In the genomic region with DNA sequence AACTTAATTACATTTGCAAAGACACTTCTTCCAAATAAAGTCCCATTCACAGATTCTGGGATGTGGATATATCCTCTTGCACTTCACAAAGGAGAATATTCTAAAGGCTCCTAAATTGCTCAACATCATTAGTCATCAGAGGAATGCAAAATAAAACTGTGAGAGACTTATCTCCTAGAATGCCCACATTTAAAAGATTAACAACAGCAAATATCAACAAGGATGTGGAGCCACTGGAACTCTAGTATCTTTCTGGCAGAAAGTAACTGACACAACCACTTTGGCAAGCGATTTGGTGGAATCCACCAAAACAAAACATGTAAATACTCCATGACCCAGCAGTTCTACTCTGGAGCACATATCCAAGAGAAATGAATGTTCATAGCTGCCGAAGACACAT, we compare ENCODE assay signal across 28 cellular contexts. TPM values are rescaled to one million over a fixed set of nuclear protein-coding genes. Genes with fewer than 3 reads are reported as not detected.
A peak's percentile ranks its signal among the peaks of the same experiment; 100 is the strongest.
DNase-seq lines count a peak whose midpoint lies in the region; ATAC-seq, FAIRE-seq and TF ChIP-seq lines count a peak whose summit lies in the region.
"Had no signal": no experiment of that assay in that cellular context is flagged by ENCODE, and none has a peak within 500 bp of the region (broad histone marks: within the 10 kb centered on the region; RNA-seq: fewer than 3 reads in every experiment).

No MANE protein-coding gene starts in this region.

- no TSS peak for BruUV-seq in K562 (replicated peaks; lab: Mats Ljungman, UMichigan)

- no peaks in the 10 kb centered on the region for H3K36me3 ChIP-seq in K562 (ENCODE audit: control insufficient read depth, insufficient read depth, low read length)
- H3K36me3 ChIP-seq: esophagus squamous epithelium, prostate gland, thyroid gland had no signal

- no peaks in the 10 kb centered on the region for H4K20me1 ChIP-seq in K562 (replicated peaks; ENCODE audit: control insufficient read depth, insufficient read depth, low read length)

- H3K9me1 ChIP-seq in K562 (ENCODE audit: control insufficient read depth, insufficient read depth, low read length) = no peaks in the 10 kb centered on the region

- TF ChIP-seq RAD21 in K562 (CRISPR knock-in tag; conservative IDR thresholded peaks at IDR 0.05 in 1 of 2, IDR thresholded peaks at IDR 0.05 in 1 of 2) = no peak

- in situ Hi-C loops in K562 (cut with MboI) = no loop called here

- intact Hi-C loops in K562 (cut with micrococcal nuclease) (no loop called here), left cardiac atrium (cut with DNase I) (no loop called here)

- no peak for TF ChIP-seq EP300 in K562 (IDR thresholded peaks at IDR 0.05; ENCODE audit: low read length)

- POLR2A ChIA-PET in K562 (lab: Yijun Ruan, JAX) = no interaction called here

- ATAC-seq in K562 (no peak), GM21619 (IDR thresholded peaks at IDR 0.05; ENCODE audit: unreplicated experiment) (no peak), left cardiac atrium (no peak)
- ATAC-seq: activated naive CD4-positive, alpha-beta T cell treated with anti-CD3 and anti-CD28 coated beads, Interleukin-2, amount 50 U/mL, for 72 hours; Panc1; stimulated activated naive CD8-positive, alpha-beta T cell treated with anti-CD3 and anti-CD28 coated beads, Interleukin-15, Interleukin-2, amounts not matched to agents 100 U/mL and 50 U/mL, for 24 hours had no signal

- TF ChIP-seq POLR2A in K562 (conservative IDR thresholded peaks at IDR 0.05) = no peak

- H2AFZ ChIP-seq in K562 (ENCODE audit: low read depth, low read length) = no peak overlapping the region

- FAIRE-seq in K562 (lab: Jason Lieb, UNC) = no peak
- FAIRE-seq in D721Med (lab: Jason Lieb, UNC) = no peak
- FAIRE-seq: GM18507 had no signal

- H3K79me2 ChIP-seq in K562 (ENCODE audit: control insufficient read depth, insufficient read depth, low read length) = no peaks in the 10 kb centered on the region

- no peak overlapping the region for H3K4me2 ChIP-seq in K562 (ENCODE audit: insufficient read depth, low read length)
- H3K4me2 ChIP-seq: SK-N-SH, smooth muscle cell had no signal

- peaks cover 3 to 49% of the 10 kb centered on the region in 2 experiments; a peak in 3 of 5 replicates for H3K27me3 ChIP-seq in K562 (ENCODE audit: control insufficient read depth in 2 of 2, insufficient read depth in 2 of 2, low read length in 2 of 2)
- H3K27me3 ChIP-seq: thyroid gland had no signal

- H3K4me1 ChIP-seq in K562 (replicated peaks in 1 of 2; ENCODE audit: control insufficient read depth in 2 of 2, insufficient read depth in 2 of 2, low read length in 2 of 2) = peaks cover 0 to 7% of the 10 kb centered on the region in 2 experiments; a peak in 2 of 5 replicates
- H3K4me1 ChIP-seq: prostate gland, thyroid gland had no signal

- CTCF ChIA-PET in K562 (lab: Yijun Ruan, JAX; ENCODE audit: low intra/inter-chr PET ratio) = no interaction called here

- TF ChIP-seq CTCF in K562 (IDR thresholded peaks at IDR 0.05 in 2 of 3, conservative IDR thresholded peaks at IDR 0.05 in 1 of 3; ENCODE audit: insufficient read depth in 2 of 3, low read depth in 1 of 3, low read length in 3 of 3) = no peak
- TF ChIP-seq CTCF in fibroblast of villous mesenchyme (IDR thresholded peaks at IDR 0.05; ENCODE audit: insufficient read depth, low read depth, low read length) = no peak
- no peak for TF ChIP-seq CTCF in D721Med (IDR thresholded peaks at IDR 0.05; ENCODE audit: insufficient read depth, missing control alignments)

- peak; percentile 67 for DNase-seq in ELR (ENCODE audit: low read depth)
- peak; percentile 76 for DNase-seq in M059J (ENCODE audit: low read depth)
- no peak for DNase-seq in K562 (ENCODE audit: extremely low read depth in 1 of 4, low spot score in 3 of 4)
- DNase-seq in fibroblast of villous mesenchyme (ENCODE audit: low read depth) = peak; percentile 93
- DNase-seq in D721Med (ENCODE audit: insufficient read length, low spot score) = no peak
- no peak for DNase-seq in NCI-H2081 (lab: John Stamatoyannopoulos, UW)
- no peak for DNase-seq in left cardiac atrium
- DNase-seq: activated CD4-positive, alpha-beta T cell treated with anti-CD3 and anti-CD28 coated beads, Interleukin-2, amount 50 U/mL, for 1 hour; esophagus squamous epithelium; H7; KG1; NCI-H1092; NCI-H1930; NCI-H510A; SK-N-SH; stimulated activated naive CD8-positive, alpha-beta T cell treated with anti-CD3 and anti-CD28 coated beads, Interleukin-15, Interleukin-2, amounts not matched to agents 100 U/mL and 50 U/mL, for 24 hours; thyroid gland had no signal

- H3K4me3 ChIP-seq in K562 (no peak overlapping the region), fibroblast of villous mesenchyme (ENCODE audit: low read depth, low read length) (no peak overlapping the region)
- H3K4me3 ChIP-seq: esophagus squamous epithelium, prostate gland, smooth muscle cell, thyroid gland had no signal

- no peaks in the 10 kb centered on the region; the same call in 1 of the 2 replicates for H3K9me3 ChIP-seq in K562 (replicated peaks; ENCODE audit: control insufficient read depth, insufficient read depth, low read depth, low read length)
- H3K9me3 ChIP-seq: esophagus squamous epithelium, prostate gland, SK-N-SH, thyroid gland had no signal

- WGBS in K562 (ENCODE audit: insufficient coverage, low coverage, missing lambda C conversion rate) = 0% methylated on average over 2 of the region's 2 CpGs

- H3K27ac ChIP-seq in K562 (ENCODE audit: extremely low read depth, low read depth, low read length) = no peak overlapping the region
- H3K27ac ChIP-seq: esophagus squamous epithelium, prostate gland, thyroid gland had no signal

- H3K9ac ChIP-seq in K562 (ENCODE audit: insufficient read depth in 1 of 2, low read depth in 2 of 2, low read length in 2 of 2) = no peak overlapping the region
- H3K9ac ChIP-seq: SK-N-SH had no signal

RNA-seq across cellular contexts. Expression of a gene that starts 4.6 kb away (rescaled TPM):
- total RNA-seq in M059J (2014; rRNA removed; shearing (Covaris generic)) = not detected in 2 replicates
- total RNA-seq in K562 (2011; cell fraction: chromatin; rRNA removed; ENCODE audit: low replicate concordance) = not detected in 2 replicates
- total RNA-seq in K562 (2011; cell fraction: nucleolus; rRNA removed) = not detected in 2 replicates
- total RNA-seq in K562 (2011; cell fraction: nucleoplasm; rRNA removed) = not detected in 2 replicates
- total RNA-seq in K562 (2014; rRNA removed) (not detected in 2 replicates), K562 (2014; rRNA removed; fragmentation: Illumina TruSeq; extraction: Trizol) (not detected in 2 replicates), K562 (2015; rRNA removed; fragmentation: Illumina TruSeq; extraction: Trizol) (not detected in 2 replicates), K562 (2021) (not detected in 2 replicates), fibroblast of villous mesenchyme (not detected in 2 replicates), left cardiac atrium (not detected)
- polyA plus RNA-seq in K562 (2011; rRNA removed) (not detected in 2 replicates), K562 (2014; fragmentation: Illumina TruSeq; extraction: Trizol) (not detected in 2 replicates), K562 (2014; fragmentation: Nextera tagmentation; extraction: Ambion mirVana) (not detected), K562 (2014; rRNA removed) (not detected in 2 replicates)
- not detected in 2 replicates for polyA plus RNA-seq in K562 (2011; cell fraction: cytosol; rRNA removed)
- not detected in 2 replicates for polyA plus RNA-seq in K562 (2011; cell fraction: nucleus; rRNA removed)
- not detected in 2 replicates for polyA plus RNA-seq in K562 (2012)
- not detected in 2 replicates for polyA minus RNA-seq in K562 (2011; rRNA and poly(A)+ RNA removed)
- not detected in 2 replicates for polyA minus RNA-seq in K562 (2011; cell fraction: cytosol; rRNA and poly(A)+ RNA removed)
- not detected in 2 replicates for polyA minus RNA-seq in K562 (2011; cell fraction: nucleus; rRNA and poly(A)+ RNA removed)
- total RNA-seq: activated naive CD4-positive, alpha-beta T cell treated with anti-CD3 and anti-CD28 coated beads, Interleukin-2, amount 50 U/mL, for 72 hours; esophagus squamous epithelium; G401; H7; mucosa of gallbladder; neural crest cell; prostate gland; T-helper 2 cell treated with Interferon-gamma antibody and Interleukin-4, amounts not matched to agents 100 ng/mL and 5 ng/mL, for 36 hours; thyroid gland had no signal
- polyA plus RNA-seq: AG04450, SK-N-SH, smooth muscle cell had no signal

RNA-seq across cellular contexts. Expression of a gene that starts 23.1 kb away (rescaled TPM):
- total RNA-seq in M059J (2014; rRNA removed; shearing (Covaris generic)) = not detected in 2 replicates
- total RNA-seq in K562 (2011; cell fraction: chromatin; rRNA removed; ENCODE audit: low replicate concordance) = 2.4 and 2.7 TPM in 2 replicates
- total RNA-seq in K562 (2011; cell fraction: nucleolus; rRNA removed) = 1.5 and 1.6 TPM in 2 replicates
- 1.3 and 3.4 TPM in 2 replicates for total RNA-seq in K562 (2011; cell fraction: nucleoplasm; rRNA removed)
- total RNA-seq in K562 (2014; rRNA removed) (1.9 and 3.1 TPM in 2 replicates), K562 (2014; rRNA removed; fragmentation: Illumina TruSeq; extraction: Trizol) (2.3 and 3.9 TPM in 2 replicates), K562 (2015; rRNA removed; fragmentation: Illumina TruSeq; extraction: Trizol) (4.5 and 6.2 TPM in 2 replicates), K562 (2021) (4.3 and 5.6 TPM in 2 replicates), fibroblast of villous mesenchyme (under 0.01 and 0.64 TPM in 2 replicates), left cardiac atrium (1 to 10 TPM; 7.2 to 9.3 TPM)
- polyA plus RNA-seq in K562 (2011; rRNA removed) (0.78 and 9.7 TPM in 2 replicates), K562 (2014; fragmentation: Illumina TruSeq; extraction: Trizol) (3.7 and 4.2 TPM in 2 replicates), K562 (2014; fragmentation: Nextera tagmentation; extraction: Ambion mirVana) (under 1 TPM; 0.55 to 0.63 TPM), K562 (2014; rRNA removed) (1.9 and 2.2 TPM in 2 replicates)
- polyA plus RNA-seq in K562 (2011; cell fraction: cytosol; rRNA removed) = 0.67 and 4.5 TPM in 2 replicates
- 2.0 and 13.9 TPM in 2 replicates for polyA plus RNA-seq in K562 (2011; cell fraction: nucleus; rRNA removed)
- 3.4 and 7.8 TPM in 2 replicates for polyA plus RNA-seq in K562 (2012)
- 1.4 and 16.3 TPM in 2 replicates for polyA minus RNA-seq in K562 (2011; rRNA and poly(A)+ RNA removed)
- 1.5 and 18.9 TPM in 2 replicates for polyA minus RNA-seq in K562 (2011; cell fraction: cytosol; rRNA and poly(A)+ RNA removed)
- 2.2 and 16.2 TPM in 2 replicates for polyA minus RNA-seq in K562 (2011; cell fraction: nucleus; rRNA and poly(A)+ RNA removed)

RNA-seq across cellular contexts. Expression of a gene that starts 24.0 kb away (rescaled TPM):
- total RNA-seq in M059J (2014; rRNA removed; shearing (Covaris generic)) = 3.5 and 7.8 TPM in 2 replicates
- total RNA-seq in K562 (2011; cell fraction: chromatin; rRNA removed; ENCODE audit: low replicate concordance) = 0.37 TPM in 1 of 2 replicates, not detected in the other
- not detected in 2 replicates for total RNA-seq in K562 (2011; cell fraction: nucleolus; rRNA removed)
- total RNA-seq in K562 (2011; cell fraction: nucleoplasm; rRNA removed) = not detected in 2 replicates
- total RNA-seq in K562 (2014; rRNA removed) (not detected in 2 replicates), K562 (2014; rRNA removed; fragmentation: Illumina TruSeq; extraction: Trizol) (not detected in 2 replicates), K562 (2015; rRNA removed; fragmentation: Illumina TruSeq; extraction: Trizol) (not detected in 2 replicates), K562 (2021) (0.09 and 0.11 TPM in 2 replicates), fibroblast of villous mesenchyme (under 0.01 and 0.86 TPM in 2 replicates), left cardiac atrium (1 to 10 TPM; 1.6 TPM)
- polyA plus RNA-seq in K562 (2011; rRNA removed) (0.12 and 0.17 TPM in 2 replicates), K562 (2014; fragmentation: Illumina TruSeq; extraction: Trizol) (0.07 TPM in 1 of 2 replicates, not detected in the other), K562 (2014; fragmentation: Nextera tagmentation; extraction: Ambion mirVana) (not detected), K562 (2014; rRNA removed) (0.08 TPM in 1 of 2 replicates, not detected in the other)
- polyA plus RNA-seq in K562 (2011; cell fraction: cytosol; rRNA removed) = 0.06 and 0.10 TPM in 2 replicates
- polyA plus RNA-seq in K562 (2011; cell fraction: nucleus; rRNA removed) = 0.32 and 0.51 TPM in 2 replicates
- polyA plus RNA-seq in K562 (2012) = 0.20 and 0.28 TPM in 2 replicates
- polyA minus RNA-seq in K562 (2011; rRNA and poly(A)+ RNA removed) = 0.63 TPM in 1 of 2 replicates, not detected in the other
- polyA minus RNA-seq in K562 (2011; cell fraction: cytosol; rRNA and poly(A)+ RNA removed) = not detected in 2 replicates
- polyA minus RNA-seq in K562 (2011; cell fraction: nucleus; rRNA and poly(A)+ RNA removed) = not detected in 2 replicates
- total RNA-seq: smooth muscle cell; T-helper 2 cell treated with Interferon-gamma antibody and Interleukin-4, amounts not matched to agents 100 ng/mL and 5 ng/mL, for 36 hours had no signal

Comparison
In these comparisons a context has a peak if more than half of its experiments do, and no peak if none do; other contexts are left out.
1. DNase-seq: peak in ELR (single experiment), M059J (single experiment) and fibroblast of villous mesenchyme (single experiment); none in K562 (0 of 4), D721Med (single experiment), NCI-H2081 (0 of 2) and left cardiac atrium (single experiment).